Comparison of ENCODE assay signal across 18 cellular contexts in the genomic region with DNA sequence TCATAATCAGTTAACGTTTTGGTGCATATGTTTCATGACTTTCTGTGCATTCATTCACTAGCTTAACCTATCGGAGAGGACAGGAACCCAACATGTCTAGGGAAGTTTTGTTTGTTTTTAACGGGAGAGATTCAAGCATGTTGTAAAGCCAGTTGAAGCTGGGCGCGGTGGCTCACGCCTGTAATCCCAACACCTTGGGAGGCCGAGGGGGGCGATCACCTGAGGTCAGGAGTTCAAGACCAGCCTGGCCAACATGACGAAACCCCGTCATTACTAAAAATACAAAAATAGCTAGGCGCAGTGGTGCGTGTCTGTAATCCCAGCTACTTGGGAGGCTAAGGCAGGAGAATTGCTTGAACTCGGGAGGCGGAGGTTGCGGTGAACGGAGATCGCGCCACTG. TPM values are rescaled to one million over a fixed set of nuclear protein-coding genes. Genes with fewer than 3 reads are reported as not detected.
A peak's percentile ranks its signal among the peaks of the same experiment; 100 is the strongest.
DNase-seq lines count a peak whose midpoint lies in the region; ATAC-seq and TF ChIP-seq lines count a peak whose summit lies in the region.
"Had no signal": no experiment of that assay in that cellular context is flagged by ENCODE, and none has a peak within 500 bp of the region (broad histone marks: within the 10 kb centered on the region; RNA-seq: fewer than 3 reads in every experiment).

No MANE protein-coding gene starts in this region.

- peaks cover 0 to 4% (median 0%) of the 10 kb centered on the region in 8 donors for H3K9me3 Mint-ChIP-seq in CD4-positive, alpha-beta memory T cell
- no peaks in the 10 kb centered on the region for H3K9me3 Mint-ChIP-seq in activated T-helper 1 cell treated with anti-CD3 and anti-CD28 coated beads, Interleukin-12 subunit alpha, Interleukin-12 subunit beta, Interleukin-2, Interleukin-4 antibody, amounts not matched to agents 30 ng/mL and 10 ng/mL and 1 ng/mL, durations not matched to agents 14 hours and 24 hours and 36 hours
- H3K9me3 Mint-ChIP-seq in natural killer cell: no peaks in the 10 kb centered on the region

- TF ChIP-seq CTCF in SK-N-SH (IDR thresholded peaks at IDR 0.05) (no peak), natural killer cell (IDR thresholded peaks at IDR 0.05) (no peak)

- H3F3A ChIP-seq in SK-N-SH (replicated peaks; ENCODE audit: insufficient read depth): peaks cover 6% of the 10 kb centered on the region

- DNase-seq in SK-N-SH: no peak
- DNase-seq in CD4-positive, alpha-beta memory T cell: no peak
- DNase-seq in activated T-helper 1 cell treated with anti-CD3 and anti-CD28 coated beads, Interleukin-12 subunit alpha, Interleukin-12 subunit beta, Interleukin-2, Interleukin-4 antibody, amounts not matched to agents 30 ng/mL and 10 ng/mL and 1 ng/mL, durations not matched to agents 14 hours and 24 hours and 36 hours (ENCODE audit: low spot score): no peak
- DNase-seq in natural killer cell: no peak
- no peak for DNase-seq in HK-2 (ENCODE audit: unreplicated experiment)
- DNase-seq: activated CD4-positive, alpha-beta T cell treated with anti-CD3 and anti-CD28 coated beads for 4 hours; activated effector memory CD4-positive, alpha-beta T cell treated with Interleukin-2 at 50 U/mL for 16 hours; colonic mucosa; DMS153; left ventricle myocardium superior; MV-4-11; NCI-H1930; NCI-H446; T-helper 9 cell had no signal

- TF ChIP-seq RAD21 in SK-N-SH (IDR thresholded peaks at IDR 0.05; ENCODE audit: low read length): no peak

- peaks cover 31% of the 10 kb centered on the region for H3K79me2 ChIP-seq in SK-N-SH (ENCODE audit: insufficient read depth)

- H4K20me1 ChIP-seq in SK-N-SH (ENCODE audit: insufficient read depth): peaks cover 23% of the 10 kb centered on the region

- peaks cover 23 to 37% (median 29%) of the 10 kb centered on the region in 4 donors for H3K4me1 Mint-ChIP-seq in CD4-positive, alpha-beta memory T cell
- peaks cover 32% of the 10 kb centered on the region for H3K4me1 Mint-ChIP-seq in activated T-helper 1 cell treated with anti-CD3 and anti-CD28 coated beads, Interleukin-12 subunit alpha, Interleukin-12 subunit beta, Interleukin-2, Interleukin-4 antibody, amounts not matched to agents 30 ng/mL and 10 ng/mL and 1 ng/mL, durations not matched to agents 14 hours and 24 hours and 36 hours (ENCODE audit: low read depth)
- peaks cover 27 to 31% of the 10 kb centered on the region in 2 donors for H3K4me1 Mint-ChIP-seq in natural killer cell

- H3K4me3 Mint-ChIP-seq in CD4-positive, alpha-beta memory T cell: peak overlapping the region in 6 of 8 donors; percentile 17 to 69 (median 56)
- peak overlapping the region; percentile 62 for H3K4me3 Mint-ChIP-seq in activated T-helper 1 cell treated with anti-CD3 and anti-CD28 coated beads, Interleukin-12 subunit alpha, Interleukin-12 subunit beta, Interleukin-2, Interleukin-4 antibody, amounts not matched to agents 30 ng/mL and 10 ng/mL and 1 ng/mL, durations not matched to agents 14 hours and 24 hours and 36 hours
- H3K4me3 Mint-ChIP-seq in natural killer cell: peak overlapping the region; percentile 70

- CTCF ChIA-PET in SK-N-SH (lab: Yijun Ruan, JAX): interaction anchor here (1.2 kb wide), 1 partner anchor 39 kb away, joined by 3 read pairs; no protein-coding TSS in a partner anchor
- CTCF ChIA-PET in CD4-positive, alpha-beta memory T cell (lab: Charles Lee; ENCODE audit: partially characterized antibody): no interaction called here

- WGBS in SK-N-SH (ENCODE audit: low lambda C conversion rate): 95% methylated on average over 18 of the region's 18 CpGs

- H3K4me3 ChIP-seq in SK-N-SH (ENCODE audit: low read depth in 2 of 2, low read length in 1 of 2): no peak overlapping the region
- H3K4me3 ChIP-seq in CD4-positive, alpha-beta memory T cell (ENCODE audit: low read length in 2 of 2): no peak overlapping the region

- H3K9ac ChIP-seq in SK-N-SH: no peak overlapping the region

- 0 out of 2 replicates have a peak overlapping the region, but pooled peaks have one; percentile 79 for H2AFZ ChIP-seq in SK-N-SH (ENCODE audit: low read depth)

- H3K36me3 Mint-ChIP-seq in CD4-positive, alpha-beta memory T cell: peaks cover 5 to 25% of the 10 kb centered on the region in 2 donors
- peaks cover 16% of the 10 kb centered on the region for H3K36me3 Mint-ChIP-seq in activated T-helper 1 cell treated with anti-CD3 and anti-CD28 coated beads, Interleukin-12 subunit alpha, Interleukin-12 subunit beta, Interleukin-2, Interleukin-4 antibody, amounts not matched to agents 30 ng/mL and 10 ng/mL and 1 ng/mL, durations not matched to agents 14 hours and 24 hours and 36 hours (ENCODE audit: low read depth)
- no peaks in the 10 kb centered on the region for H3K36me3 Mint-ChIP-seq in natural killer cell

- no peak for ATAC-seq in SK-N-SH treated with all-trans-retinoic acid at 6 μM for 48 hours
- no peak for ATAC-seq in natural killer cell
- no peak for ATAC-seq in GM21786 (IDR thresholded peaks at IDR 0.05; ENCODE audit: unreplicated experiment)
- no peak for ATAC-seq in GM21515 (IDR thresholded peaks at IDR 0.05; ENCODE audit: unreplicated experiment)
- ATAC-seq: gastroesophageal sphincter, left ventricle myocardium superior had no signal

- POLR2A ChIA-PET in SK-N-SH (lab: Yijun Ruan, JAX): no interaction called here
- POLR2A ChIA-PET in CD4-positive, alpha-beta memory T cell (lab: Charles Lee; ENCODE audit: partially characterized antibody): interaction anchor here (1.0 to 1.4 kb wide), 2 partner anchors 188 to 287 kb away, joined by 4 to 6 read pairs; partner anchors contain the start of genes ARHGAP17 and RBBP6

- intact Hi-C loops in CD4-positive, alpha-beta memory T cell (cut with micrococcal nuclease): no loop called here
- intact Hi-C loops in activated T-helper 1 cell treated with anti-CD3 and anti-CD28 coated beads, Interleukin-12 subunit alpha, Interleukin-12 subunit beta, Interleukin-2, Interleukin-4 antibody, amounts not matched to agents 30 ng/mL and 10 ng/mL and 1 ng/mL, durations not matched to agents 14 hours and 24 hours and 36 hours (cut with micrococcal nuclease): no loop called here
- intact Hi-C loops in natural killer cell (cut with micrococcal nuclease): no loop called here

- H3K27me3 ChIP-seq in SK-N-SH (ENCODE audit: insufficient read depth): no peaks in the 10 kb centered on the region
- H3K27me3 ChIP-seq in CD4-positive, alpha-beta memory T cell (ENCODE audit: insufficient read depth, low read length): no peaks in the 10 kb centered on the region
- H3K27me3 ChIP-seq: colonic mucosa, gastroesophageal sphincter had no signal

- no peak overlapping the region for H3K4me2 ChIP-seq in SK-N-SH

- peaks cover 14 to 18% of the 10 kb centered on the region in 2 experiments for H3K4me1 ChIP-seq in SK-N-SH (ENCODE audit: control insufficient read depth in 1 of 2, insufficient read depth in 2 of 2, low read depth in 1 of 2, low read length in 1 of 2)
- H3K4me1 ChIP-seq in CD4-positive, alpha-beta memory T cell (ENCODE audit: insufficient read depth, low read length): peaks cover 29% of the 10 kb centered on the region
- H3K4me1 ChIP-seq: colonic mucosa had no signal

- no peak for TF ChIP-seq EP300 in SK-N-SH (IDR thresholded peaks at IDR 0.05; ENCODE audit: borderline replicate concordance in 1 of 2, low read depth in 1 of 2, low read length in 1 of 2)

- H3K27me3 Mint-ChIP-seq in CD4-positive, alpha-beta memory T cell: peaks cover 0 to 3% of the 10 kb centered on the region in 2 donors
- H3K27me3 Mint-ChIP-seq in activated T-helper 1 cell treated with anti-CD3 and anti-CD28 coated beads, Interleukin-12 subunit alpha, Interleukin-12 subunit beta, Interleukin-2, Interleukin-4 antibody, amounts not matched to agents 30 ng/mL and 10 ng/mL and 1 ng/mL, durations not matched to agents 14 hours and 24 hours and 36 hours (ENCODE audit: insufficient read depth): no peaks in the 10 kb centered on the region
- peaks cover 0 to 4% of the 10 kb centered on the region in 2 donors for H3K27me3 Mint-ChIP-seq in natural killer cell (ENCODE audit: low read depth in 2 of 2)

- H3K27ac Mint-ChIP-seq in CD4-positive, alpha-beta memory T cell: peak overlapping the region in 3 of 7 donors; percentile 25 to 85 (median 65)
- H3K27ac Mint-ChIP-seq in activated T-helper 1 cell treated with anti-CD3 and anti-CD28 coated beads, Interleukin-12 subunit alpha, Interleukin-12 subunit beta, Interleukin-2, Interleukin-4 antibody, amounts not matched to agents 30 ng/mL and 10 ng/mL and 1 ng/mL, durations not matched to agents 14 hours and 24 hours and 36 hours: no peak overlapping the region
- H3K27ac Mint-ChIP-seq in natural killer cell: peak overlapping the region in 1 of 2 donors; percentile 61

- no peaks in the 10 kb centered on the region for H3K9me3 ChIP-seq in SK-N-SH
- no peaks in the 10 kb centered on the region for H3K9me3 ChIP-seq in CD4-positive, alpha-beta memory T cell (ENCODE audit: control insufficient read depth in 1 of 2, low read length in 2 of 2)
- H3K9me3 ChIP-seq: colonic mucosa, gastroesophageal sphincter had no signal

- no peak overlapping the region for H3K27ac ChIP-seq in SK-N-SH (ENCODE audit: low read depth in 2 of 2, low read length in 1 of 2)
- no peak overlapping the region for H3K27ac ChIP-seq in CD4-positive, alpha-beta memory T cell (ENCODE audit: low read depth, low read length)
- H3K27ac ChIP-seq: colonic mucosa had no signal

- no peaks in the 10 kb centered on the region for H3K9me2 ChIP-seq in SK-N-SH

- peaks cover 12 to 22% of the 10 kb centered on the region in 2 experiments for H3K36me3 ChIP-seq in SK-N-SH (replicated peaks in 1 of 2; ENCODE audit: control insufficient read depth in 1 of 2, insufficient read depth in 2 of 2, low read length in 1 of 2)
- no peaks in the 10 kb centered on the region for H3K36me3 ChIP-seq in CD4-positive, alpha-beta memory T cell (ENCODE audit: insufficient read depth, low read length)
- H3K36me3 ChIP-seq: colonic mucosa had no signal

TF ChIP-seq in SK-N-SH, 30 proteins besides CTCF, POLR2A, EP300 and RAD21 (continues in another document):
- TF ChIP-seq FOSL2 (IDR thresholded peaks at IDR 0.05; ENCODE audit: borderline replicate concordance, low read depth): no peak

TF ChIP-seq in SK-N-SH treated with all-trans-retinoic acid at 6 μM for 48 hours, 23 proteins besides CTCF, POLR2A, EP300 and RAD21 (continues in another document):
- TF ChIP-seq TOX (CRISPR knock-in tag; IDR thresholded peaks at IDR 0.05; ENCODE audit: borderline replicate concordance) (no peak), ZFP3 (CRISPR knock-in tag; IDR thresholded peaks at IDR 0.05) (no peak), ZFP30 (CRISPR knock-in tag; IDR thresholded peaks at IDR 0.05) (no peak)

RNA-seq across cellular contexts. Expression of gene TNRC6A, which starts 1.4 kb away (rescaled TPM):
- 32.5 and 40.1 TPM in 2 replicates for polyA plus RNA-seq in SK-N-SH (2012; rRNA removed)
- 16.0 and 19.0 TPM in 2 replicates for polyA plus RNA-seq in SK-N-SH (2012; cell fraction: cytosol; rRNA removed)
- polyA plus RNA-seq in SK-N-SH (2012; cell fraction: nucleus; rRNA removed): 127 and 149 TPM in 2 replicates
- total RNA-seq in CD4-positive, alpha-beta memory T cell: 100 to 1,000 TPM in 1 of 2 experiments, 10 to 100 TPM in 1; 99.3 to 103 TPM
- polyA plus RNA-seq in CD4-positive, alpha-beta memory T cell: 10 to 100 TPM in 1 of 2 donors, under 1 TPM in 1; 0.88 to 27.3 TPM
- total RNA-seq in activated T-helper 1 cell treated with anti-CD3 and anti-CD28 coated beads, Interleukin-12 subunit alpha, Interleukin-12 subunit beta, Interleukin-2, Interleukin-4 antibody, amounts not matched to agents 30 ng/mL and 10 ng/mL and 1 ng/mL, durations not matched to agents 14 hours and 24 hours and 36 hours: 57.8 and 60.9 TPM in 2 replicates
- total RNA-seq in natural killer cell: 10 to 100 TPM; 53.9 to 68.5 (median 66.3) TPM
